ENCODE assay signal across 11 cellular contexts in genomic region chr3:148974726-148975125, GRCh38. TPM values are rescaled to one million over a fixed set of nuclear protein-coding genes. Genes with fewer than 3 reads are reported as not detected.
DNase-seq lines count a peak whose midpoint lies in the region; ATAC-seq, FAIRE-seq and TF ChIP-seq lines count a peak whose summit lies in the region.
"Had no signal": no experiment of that assay in that cellular context is flagged by ENCODE, and none has a peak within 500 bp of the region (broad histone marks: within the 10 kb centered on the region; RNA-seq: fewer than 3 reads in every experiment).

No MANE protein-coding gene starts in this region.

- no peaks in the 10 kb centered on the region for H3K36me3 ChIP-seq in heart left ventricle
- H3K36me3 ChIP-seq in tibial artery, result no peaks in the 10 kb centered on the region

- H3K27me3 ChIP-seq in heart left ventricle (no peaks in the 10 kb centered on the region), tibial artery (no peaks in the 10 kb centered on the region)

- H3K4me3 ChIP-seq in heart left ventricle, result peak overlapping the region in 5 of 12 donors; percentile 2 to 22 (median 14)
- H3K4me3 ChIP-seq in fibroblast of pulmonary artery (replicated peaks; ENCODE audit: low read depth, low read length), result peak overlapping the region; percentile 21
- peak overlapping the region; percentile 6 to 15 for H3K4me3 ChIP-seq in tibial artery

- TF ChIP-seq POLR2A in heart left ventricle (IDR thresholded peaks at IDR 0.05), result no peak

- peaks cover 0 to 29% (median 8%) of the 10 kb centered on the region in 12 donors for H3K4me1 ChIP-seq in heart left ventricle
- peaks cover 0 to 44% (median 17%) of the 10 kb centered on the region in 4 donors for H3K4me1 ChIP-seq in tibial artery

- 77 to 88% (median 82%) methylated on average over 2 of the region's 2 CpGs for WGBS in heart left ventricle, 4 donors

- no peak for FAIRE-seq in urothelium cell line (lab: Jason Lieb, UNC)
- FAIRE-seq: G401.6 had no signal

- ATAC-seq in heart left ventricle, result no peak
- no peak for ATAC-seq in left cardiac atrium
- peak; percentile 64 for ATAC-seq in HG03520 (IDR thresholded peaks at IDR 0.05; ENCODE audit: unreplicated experiment)

- H3K27ac ChIP-seq in heart left ventricle (peak overlapping the region in 10 of 12 donors; percentile 62 to 84 (median 78)), tibial artery (peak overlapping the region; percentile 65 to 73)
- H3K27ac ChIP-seq: KMS-11 had no signal

- TF ChIP-seq CTCF in heart left ventricle (IDR thresholded peaks at IDR 0.05), result no peak
- no peak for TF ChIP-seq CTCF in fibroblast of pulmonary artery (IDR thresholded peaks at IDR 0.05; ENCODE audit: low read length, missing control alignments)
- TF ChIP-seq CTCF in tibial artery (IDR thresholded peaks at IDR 0.05), result no peak

- no peak for DNase-seq in heart left ventricle
- no peak for DNase-seq in left cardiac atrium
- no peak for DNase-seq in fibroblast of pulmonary artery (ENCODE audit: low read depth)
- no peak for DNase-seq in tibial artery
- no peak for DNase-seq in COR-L47 (lab: John Stamatoyannopoulos, UW)
- DNase-seq in superior temporal gyrus (ENCODE audit: extremely low spot score), result no peak
- no peak for DNase-seq in urothelium cell line (ENCODE audit: low spot score)
- DNase-seq: NCI-H510A had no signal

- H3K9me3 ChIP-seq in heart left ventricle, result no peaks in the 10 kb centered on the region
- no peaks in the 10 kb centered on the region for H3K9me3 ChIP-seq in tibial artery

- intact Hi-C loops in heart left ventricle (cut with DNase I), result loop anchor here in 2 of 10 donors (1.0 to 10.0 kb wide), 2 partner anchors 17 to 60 kb away; partner anchors contain the start of gene GYG1 (in 1 of the 2)
- intact Hi-C loops in left cardiac atrium (cut with DNase I), result no loop called here
- intact Hi-C loops in tibial artery (cut with DNase I; ENCODE audit: low total_unique reads), result no loop called here

RNA-seq across cellular contexts. Expression of gene GYG1, which starts 16.6 kb away (rescaled TPM):
- total RNA-seq in heart left ventricle (100 to 1,000 TPM in 7 of 9 donors, 10 to 100 TPM in 2; 78.2 to 190 (median 144) TPM), left cardiac atrium (100 to 1,000 TPM; 104 to 125 TPM)
- polyA plus RNA-seq in heart left ventricle, result 100 to 1,000 TPM; 112 to 313 TPM
